ENCODE assay signal across 8 cellular contexts in the genomic region with DNA sequence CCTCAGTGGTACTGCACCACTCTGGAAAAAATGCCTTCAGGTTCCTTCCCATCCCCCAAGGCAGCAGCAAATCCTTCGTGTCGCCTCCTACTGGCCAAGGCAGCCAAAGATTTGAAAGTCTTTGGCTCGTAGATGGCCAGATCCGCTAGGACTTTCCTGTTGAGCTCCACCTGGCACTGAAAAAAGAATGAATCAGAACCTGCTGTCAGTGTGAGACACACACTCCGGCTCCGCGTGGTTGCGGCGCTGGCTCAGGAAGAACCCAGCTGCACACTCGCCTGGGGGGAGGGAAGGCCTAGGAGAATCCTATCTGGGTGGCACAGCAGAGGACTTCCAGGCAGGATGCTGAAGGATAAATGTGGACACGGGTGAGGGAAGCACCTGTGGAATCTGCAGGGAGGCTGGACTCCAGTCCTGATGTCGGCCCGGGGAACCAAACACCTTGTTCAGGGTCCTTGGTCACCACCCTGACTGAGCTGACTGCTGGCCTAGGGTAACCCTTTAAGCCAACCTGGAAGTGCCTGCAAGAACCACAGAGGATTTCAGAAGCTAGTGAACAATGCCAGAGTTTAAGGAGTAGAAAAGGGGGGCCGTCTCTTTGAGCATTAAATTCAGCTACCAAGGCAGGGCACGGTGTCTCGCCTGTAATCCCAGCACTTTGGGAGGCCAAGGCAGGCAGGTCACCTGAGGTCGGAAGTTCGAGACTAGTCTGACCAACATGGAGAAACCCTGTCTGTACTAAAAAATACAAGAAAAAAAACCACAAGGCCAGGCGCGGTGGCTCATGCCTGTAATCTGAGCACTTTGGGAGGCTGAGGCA. TPM values are rescaled to one million over a fixed set of nuclear protein-coding genes. Genes with fewer than 3 reads are reported as not detected.
DNase-seq lines count a peak whose midpoint lies in the region; ATAC-seq and TF ChIP-seq lines count a peak whose summit lies in the region.

No MANE protein-coding gene starts in this region.

- H3K27me3 Mint-ChIP-seq in activated CD4-positive, alpha-beta T cell treated with anti-CD3 and anti-CD28 coated beads, Interleukin-2, amount 10 ng/mL, durations not matched to agents 24 days and 14 days: no peaks in the 10 kb centered on the region

- H3K36me3 Mint-ChIP-seq in activated CD4-positive, alpha-beta T cell treated with anti-CD3 and anti-CD28 coated beads, Interleukin-2, amount 10 ng/mL, durations not matched to agents 24 days and 14 days (ENCODE audit: low read depth): peaks cover 78% of the 10 kb centered on the region

- no peak for ATAC-seq in upper lobe of left lung (ENCODE audit: low FRiP score in 2 of 2)

- peaks cover 72% of the 10 kb centered on the region for H3K79me2 ChIP-seq in fibroblast of lung (ENCODE audit: control insufficient read depth, insufficient read depth, low read length)

- H3K27ac Mint-ChIP-seq in activated CD4-positive, alpha-beta T cell treated with anti-CD3 and anti-CD28 coated beads, Interleukin-2, amount 10 ng/mL, durations not matched to agents 24 days and 14 days: peak overlapping the region; percentile 66

- no peak overlapping the region for H3K9ac ChIP-seq in fibroblast of lung (ENCODE audit: insufficient read depth, low read length)

- no peak for TF ChIP-seq EP300 in upper lobe of left lung (IDR thresholded peaks at IDR 0.05)

- WGBS in upper lobe of left lung, 2 donors: 79 to 88% methylated on average over 17 to 19 of the region's 20 CpGs

- H3K9me3 ChIP-seq in fibroblast of lung (ENCODE audit: control insufficient read depth, insufficient read depth, low read depth, low read length) (no peaks in the 10 kb centered on the region), upper lobe of left lung (no peaks in the 10 kb centered on the region)

- no peaks in the 10 kb centered on the region for H4K20me1 ChIP-seq in fibroblast of lung (ENCODE audit: control insufficient read depth, extremely low read depth, insufficient read depth, low read length)

- TF ChIP-seq CTCF in fibroblast of lung (conservative IDR thresholded peaks at IDR 0.05 in 1 of 2, IDR thresholded peaks at IDR 0.05 in 1 of 2; ENCODE audit: low read depth in 1 of 2, low read length in 2 of 2) (peak; percentile 58 to 71), upper lobe of left lung (IDR thresholded peaks at IDR 0.05) (peak in 3 of 6 experiments; percentile 19 to 46 (median 22))

- DNase-seq in activated effector memory CD4-positive, alpha-beta T cell treated with anti-CD3 and anti-CD28 coated beads, Interleukin-2, amount 50 U/mL, for 16 hours: peak; percentile 72
- no peak for DNase-seq in activated effector memory CD4-positive, alpha-beta T cell treated with Interleukin-2 at 50 U/mL for 16 hours
- DNase-seq in M059J (ENCODE audit: low read depth) (peak; percentile 63), fibroblast of lung (ENCODE audit: low read depth in 2 of 2) (peak; percentile 59 to 72), amygdala (lab: John Stamatoyannopoulos, UW) (no peak), upper lobe of left lung (no peak)
- peak; percentile 81 for DNase-seq in activated CD4-positive, alpha-beta T cell treated with anti-CD3 and anti-CD28 coated beads, Interleukin-2, amount 10 ng/mL, durations not matched to agents 24 days and 14 days
- peak; percentile 54 to 59 for DNase-seq in stimulated activated CD4-positive, alpha-beta T cell treated with anti-CD3 and anti-CD28 coated beads, Interleukin-2, amount 100 ng/mL, for 24 hours

- TF ChIP-seq POLR2A in upper lobe of left lung (IDR thresholded peaks at IDR 0.05): no peak

- H2AFZ ChIP-seq in fibroblast of lung (ENCODE audit: low read length): no peak overlapping the region

- H3K4me3 Mint-ChIP-seq in activated CD4-positive, alpha-beta T cell treated with anti-CD3 and anti-CD28 coated beads, Interleukin-2, amount 10 ng/mL, durations not matched to agents 24 days and 14 days: peak overlapping the region; percentile 92

- no peak overlapping the region for H3K4me2 ChIP-seq in fibroblast of lung (ENCODE audit: extremely low read depth, insufficient read depth, low read length)

- peaks cover 33% of the 10 kb centered on the region for H3K36me3 ChIP-seq in fibroblast of lung (ENCODE audit: control insufficient read depth, insufficient read depth, low read length)
- H3K36me3 ChIP-seq in upper lobe of left lung: peaks cover 18 to 63% (median 48%) of the 10 kb centered on the region in 4 donors

- H3K4me3 ChIP-seq in fibroblast of lung (replicated peaks in 1 of 4; ENCODE audit: control extremely low read depth in 1 of 4, insufficient read depth in 1 of 4, low read depth in 3 of 4, low read length in 4 of 4) (no peak overlapping the region), upper lobe of left lung (no peak overlapping the region)

- H3K4me1 Mint-ChIP-seq in activated CD4-positive, alpha-beta T cell treated with anti-CD3 and anti-CD28 coated beads, Interleukin-2, amount 10 ng/mL, durations not matched to agents 24 days and 14 days: peaks cover 42% of the 10 kb centered on the region

- intact Hi-C loops in activated CD4-positive, alpha-beta T cell treated with anti-CD3 and anti-CD28 coated beads, Interleukin-2, amount 10 ng/mL, durations not matched to agents 24 days and 14 days (cut with micrococcal nuclease): no loop called here

- H3K27me3 ChIP-seq in fibroblast of lung (ENCODE audit: control insufficient read depth, insufficient read depth, low read length) (no peaks in the 10 kb centered on the region), upper lobe of left lung (no peaks in the 10 kb centered on the region)

- no peaks in the 10 kb centered on the region for H3K9me3 Mint-ChIP-seq in activated CD4-positive, alpha-beta T cell treated with anti-CD3 and anti-CD28 coated beads, Interleukin-2, amount 10 ng/mL, durations not matched to agents 24 days and 14 days

- H3K27ac ChIP-seq in fibroblast of lung (ENCODE audit: insufficient read depth, low read length) (no peak overlapping the region), upper lobe of left lung (no peak overlapping the region)

- H3K4me1 ChIP-seq in fibroblast of lung (ENCODE audit: control insufficient read depth, extremely low read depth, insufficient read depth, low read length): peaks cover 21% of the 10 kb centered on the region
- peaks cover 37 to 54% (median 42%) of the 10 kb centered on the region in 4 donors for H3K4me1 ChIP-seq in upper lobe of left lung

RNA-seq across cellular contexts. Expression of a gene that starts 3.2 kb away (rescaled TPM):
- total RNA-seq in M059J (2014; rRNA removed; shearing (Covaris generic)): 29.9 and 35.2 TPM in 2 replicates
- total RNA-seq in activated CD4-positive, alpha-beta T cell treated with anti-CD3 and anti-CD28 coated beads, Interleukin-2, amount 10 ng/mL, durations not matched to agents 24 days and 14 days: 144 and 146 TPM in 2 replicates
- 87.1 and 102 TPM in 2 replicates for total RNA-seq in fibroblast of lung
- polyA plus RNA-seq in fibroblast of lung: 70.5 and 116 TPM in 2 replicates
- polyA plus RNA-seq in fibroblast of lung (2012): 51.7 and 70.2 TPM in 2 replicates
- 23.3 and 75.5 TPM in 2 replicates for polyA minus RNA-seq in fibroblast of lung (ENCODE audit: low replicate concordance)
- total RNA-seq in upper lobe of left lung: 100 to 1,000 TPM; 131 to 897 (median 216) TPM

RNA-seq across cellular contexts. Expression of a gene that starts 4.8 kb away (rescaled TPM):
- 160 and 166 TPM in 2 replicates for total RNA-seq in M059J (2014; rRNA removed; shearing (Covaris generic))
- 187 and 194 TPM in 2 replicates for total RNA-seq in activated CD4-positive, alpha-beta T cell treated with anti-CD3 and anti-CD28 coated beads, Interleukin-2, amount 10 ng/mL, durations not matched to agents 24 days and 14 days
- 80.1 and 81.7 TPM in 2 replicates for total RNA-seq in fibroblast of lung
- polyA plus RNA-seq in fibroblast of lung: 150 and 188 TPM in 2 replicates
- polyA plus RNA-seq in fibroblast of lung (2012): 155 and 217 TPM in 2 replicates
- polyA minus RNA-seq in fibroblast of lung (ENCODE audit: low replicate concordance): 27.3 and 44.5 TPM in 2 replicates
- total RNA-seq in upper lobe of left lung: 100 to 1,000 TPM in 3 of 6 donors, 10 to 100 TPM in 3; 90.7 to 145 (median 101) TPM

RNA-seq across cellular contexts. Expression of a gene that starts 18.8 kb away (rescaled TPM):
- 0.17 and 0.64 TPM in 2 replicates for total RNA-seq in M059J (2014; rRNA removed; shearing (Covaris generic))
- total RNA-seq in activated CD4-positive, alpha-beta T cell treated with anti-CD3 and anti-CD28 coated beads, Interleukin-2, amount 10 ng/mL, durations not matched to agents 24 days and 14 days: not detected in 2 replicates
- 1.3 and 2.0 TPM in 2 replicates for total RNA-seq in fibroblast of lung
- polyA plus RNA-seq in fibroblast of lung: 0.84 and 1.9 TPM in 2 replicates
- 0.86 and 2.9 TPM in 2 replicates for polyA plus RNA-seq in fibroblast of lung (2012)
- 1.4 TPM in 1 of 2 replicates, not detected in the other for polyA minus RNA-seq in fibroblast of lung (ENCODE audit: low replicate concordance)
- 10 to 100 TPM; 21.3 to 54.5 (median 34.7) TPM for total RNA-seq in upper lobe of left lung

RNA-seq across cellular contexts. Expression of a gene that starts 27.3 kb away (rescaled TPM):
- total RNA-seq in M059J (2014; rRNA removed; shearing (Covaris generic)): 141 and 178 TPM in 2 replicates
- total RNA-seq in activated CD4-positive, alpha-beta T cell treated with anti-CD3 and anti-CD28 coated beads, Interleukin-2, amount 10 ng/mL, durations not matched to agents 24 days and 14 days: 142 and 146 TPM in 2 replicates
- 83.2 and 85.2 TPM in 2 replicates for total RNA-seq in fibroblast of lung
- 42.2 and 66.9 TPM in 2 replicates for polyA plus RNA-seq in fibroblast of lung
- polyA plus RNA-seq in fibroblast of lung (2012): 92.6 and 179 TPM in 2 replicates
- polyA minus RNA-seq in fibroblast of lung (ENCODE audit: low replicate concordance): 7.1 and 8.1 TPM in 2 replicates
- total RNA-seq in upper lobe of left lung: 100 to 1,000 TPM in 5 of 6 donors, 10 to 100 TPM in 1; 76.0 to 149 (median 119) TPM

RNA-seq across cellular contexts. Expression of a gene that starts 33.2 kb away (rescaled TPM):
- 0.12 and 1.1 TPM in 2 replicates for total RNA-seq in M059J (2014; rRNA removed; shearing (Covaris generic))
- 4.9 and 5.2 TPM in 2 replicates for total RNA-seq in activated CD4-positive, alpha-beta T cell treated with anti-CD3 and anti-CD28 coated beads, Interleukin-2, amount 10 ng/mL, durations not matched to agents 24 days and 14 days
- total RNA-seq in fibroblast of lung (2.6 and 3.1 TPM in 2 replicates), upper lobe of left lung (100 to 1,000 TPM in 2 of 6 donors, 10 to 100 TPM in 4; 41.8 to 108 (median 62.5) TPM)
- polyA plus RNA-seq in fibroblast of lung: 1.7 and 2.5 TPM in 2 replicates
- polyA plus RNA-seq in fibroblast of lung (2012): 7.5 and 12.6 TPM in 2 replicates
- polyA minus RNA-seq in fibroblast of lung (ENCODE audit: low replicate concordance): 1.1 and 3.7 TPM in 2 replicates

Comparison
In these comparisons a context has a peak if more than half of its experiments do, and no peak if none do; other contexts are left out.
1. DNase-seq: peak in activated effector memory CD4-positive, alpha-beta T cell treated with anti-CD3 and anti-CD28 coated beads, Interleukin-2, amount 50 U/mL, for 16 hours (single experiment), M059J (single experiment), activated CD4-positive, alpha-beta T cell treated with anti-CD3 and anti-CD28 coated beads, Interleukin-2, amount 10 ng/mL, durations not matched to agents 24 days and 14 days (single experiment), fibroblast of lung (2 of 2) and stimulated activated CD4-positive, alpha-beta T cell treated with anti-CD3 and anti-CD28 coated beads, Interleukin-2, amount 100 ng/mL, for 24 hours (2 of 2); none in activated effector memory CD4-positive, alpha-beta T cell treated with Interleukin-2 at 50 U/mL for 16 hours (single experiment), amygdala (0 of 56) and upper lobe of left lung (0 of 2).